14 cellular contexts compared by ENCODE assay signal in genomic region chr2:95277246-95277906, GRCh38. TPM values are rescaled to one million over a fixed set of nuclear protein-coding genes. Genes with fewer than 3 reads are reported as not detected.
DNase-seq lines count a peak whose midpoint lies in the region; ATAC-seq and TF ChIP-seq lines count a peak whose summit lies in the region.
"Had no signal": no experiment of that assay in that cellular context is flagged by ENCODE, and none has a peak within 500 bp of the region (broad histone marks: within the 10 kb centered on the region; RNA-seq: fewer than 3 reads in every experiment).

No MANE protein-coding gene starts in this region.

- intact Hi-C loops in A673 (cut with micrococcal nuclease; ENCODE audit: unreplicated experiment), result no loop called here

- H3K4me3 Mint-ChIP-seq in H9, result no peak overlapping the region
- H3K4me3 Mint-ChIP-seq: CD8-positive, alpha-beta T cell; naive thymus-derived CD8-positive, alpha-beta T cell had no signal

- H3T11ph ChIP-seq in H9 (ENCODE audit: low read length), result no peak overlapping the region

- no peak overlapping the region for H3K4ac ChIP-seq in H9 (ENCODE audit: low read depth, low read length)

- no peak overlapping the region for H2AFZ ChIP-seq in H9 (ENCODE audit: low read length)

- no peak overlapping the region for H3K56ac ChIP-seq in H9 (ENCODE audit: insufficient read length, low read depth, low read length)

- no peaks in the 10 kb centered on the region; the same call in 1 of the 2 replicates for H3K27me3 Mint-ChIP-seq in H9 (ENCODE audit: low read depth)
- H3K27me3 Mint-ChIP-seq: naive thymus-derived CD8-positive, alpha-beta T cell had no signal

- no TSS peak for BruUV-seq in A673 (replicated peaks; lab: Mats Ljungman, UMichigan)

- no peak overlapping the region for H3K4me3 ChIP-seq in A673 (ENCODE audit: low read depth, low read length, poor library complexity, severe bottlenecking)
- H3K4me3 ChIP-seq: tibial artery had no signal

- H3K23ac ChIP-seq in H9 (ENCODE audit: insufficient read length, low read depth, low read length), result no peak overlapping the region

- H3K27ac ChIP-seq in A673 (ENCODE audit: low read depth, low read length, poor library complexity, severe bottlenecking) (no peak overlapping the region), H9 (ENCODE audit: insufficient read length, low read depth, low read length) (no peak overlapping the region), VCaP (peak overlapping the region; percentile 93; the same call in 1 of the 2 replicates), caudate nucleus (ENCODE audit: low read depth, low read length) (no peak overlapping the region)
- H3K27ac ChIP-seq: tibial artery had no signal

- no peak overlapping the region for H2BK20ac ChIP-seq in H9 (ENCODE audit: low read depth, low read length, poor library complexity, severe bottlenecking)

- CTCF ChIA-PET in A673 (lab: Charles Lee), result interaction anchor here (0.6 kb wide), 1 partner anchor 112 kb away, joined by 3 read pairs; no protein-coding TSS in a partner anchor

- no peak overlapping the region for H3K14ac ChIP-seq in H9 (ENCODE audit: insufficient read depth, low read length)

- WGBS in H9 (ENCODE audit: extremely low coverage, insufficient read length, low lambda C conversion rate), result no CpG with 5 or more reads among the region's 11 CpGs

- H2BK15ac ChIP-seq in H9 (ENCODE audit: low read depth, low read length), result no peak overlapping the region

- H3K27me3 ChIP-seq in A673 (replicated peaks; ENCODE audit: insufficient read depth, low read depth, low read length, poor library complexity), result no peaks in the 10 kb centered on the region
- H3K27me3 ChIP-seq in H9 (ENCODE audit: insufficient read depth, low read length), result no peaks in the 10 kb centered on the region
- H3K27me3 ChIP-seq: tibial artery had no signal

- POLR2A ChIA-PET in A673 (lab: Charles Lee; ENCODE audit: low non-redundant PET), result no interaction called here

- ATAC-seq in left lobe of liver, result peak; percentile 53
- no peak for ATAC-seq in GM18505 (IDR thresholded peaks at IDR 0.05; ENCODE audit: unreplicated experiment)
- ATAC-seq: CD8-positive, alpha-beta T cell; naive thymus-derived CD8-positive, alpha-beta T cell had no signal

- H2BK5ac ChIP-seq in H9 (ENCODE audit: insufficient read length, low read length), result no peak overlapping the region

- H3K79me1 ChIP-seq in H9 (ENCODE audit: insufficient read depth, low read depth, low read length, poor library complexity, severe bottlenecking), result no peaks in the 10 kb centered on the region

- H3K36me3 Mint-ChIP-seq in H9 (ENCODE audit: insufficient read depth in 1 of 3, low read depth in 3 of 3), result no peaks in the 10 kb centered on the region; a peak in 1 of 7 replicates
- H3K36me3 Mint-ChIP-seq: CD8-positive, alpha-beta T cell; naive thymus-derived CD8-positive, alpha-beta T cell had no signal

- H3K9ac ChIP-seq in H9 (ENCODE audit: extremely low read depth, insufficient read length, low read length), result no peak overlapping the region

- no peak overlapping the region for H4K5ac ChIP-seq in H9 (ENCODE audit: insufficient read length, low read depth, low read length)

- H4K91ac ChIP-seq in H9 (ENCODE audit: insufficient read length, low read depth, low read length), result no peak overlapping the region

- no peak overlapping the region for H3K27ac Mint-ChIP-seq in H9
- H3K27ac Mint-ChIP-seq: CD8-positive, alpha-beta T cell had no signal

- TF ChIP-seq CTCF in A673 (conservative IDR thresholded peaks at IDR 0.05; ENCODE audit: low read depth, low read length) (no peak), H9 (conservative IDR thresholded peaks at IDR 0.05) (peak; percentile 54), VCaP (conservative IDR thresholded peaks at IDR 0.05) (no peak), GM13976 (IDR thresholded peaks at IDR 0.05; ENCODE audit: borderline replicate concordance, control extremely low read depth, extremely low read depth, insufficient read depth, missing control alignments) (no peak)

- in situ Hi-C loops in GM13976 (cut with MboI; ENCODE audit: low sequenced_read_pairs, unreplicated experiment), result no loop called here

- no peak overlapping the region for H3K4me2 ChIP-seq in H9 (ENCODE audit: insufficient read depth, insufficient read length, low read length)

- H4K20me1 ChIP-seq in H9 (ENCODE audit: control insufficient read depth, insufficient read depth, insufficient read length), result no peaks in the 10 kb centered on the region

- no peak overlapping the region for H2BK120ac ChIP-seq in H9 (ENCODE audit: low read depth, low read length, poor library complexity, severe bottlenecking)

- TF ChIP-seq POLR2A in GM18505 (IDR thresholded peaks at IDR 0.05; ENCODE audit: borderline replicate concordance, extremely low read depth, insufficient read depth, insufficient read length), result no peak

- no peaks in the 10 kb centered on the region for H3K23me2 ChIP-seq in H9 (ENCODE audit: insufficient read length, low read depth, low read length, poor library complexity, severe bottlenecking)

- H2AK5ac ChIP-seq in H9 (ENCODE audit: insufficient read length, low read length), result no peak overlapping the region

- no peak overlapping the region for H3K18ac ChIP-seq in H9 (ENCODE audit: insufficient read length, low read depth, low read length)

- H3K36me3 ChIP-seq in A673 (ENCODE audit: insufficient read depth, low read length, poor library complexity, severe bottlenecking), result no peaks in the 10 kb centered on the region

- peak; percentile 17 for DNase-seq in A673 (ENCODE audit: low spot score)
- DNase-seq in H9, result peak; percentile 74
- no peak for DNase-seq in left lobe of liver (ENCODE audit: low spot score)
- no peak for DNase-seq in GM13976 (ENCODE audit: low spot score)
- DNase-seq in caudate nucleus (lab: John Stamatoyannopoulos, UW), result no peak
- no peak for DNase-seq in NCI-H2029 (lab: John Stamatoyannopoulos, UW)
- DNase-seq: activated CD8-positive, alpha-beta memory T cell treated with anti-CD3 and anti-CD28 coated beads, Interleukin-2, amount 50 U/mL, for 4 hours; CD8-positive, alpha-beta T cell; NCI-H187 treated with DMSO at 0.1 percent for 48 hours; stimulated activated CD4-positive, alpha-beta T cell treated with anti-CD3 and anti-CD28 coated beads, Interleukin-4, amount 100 ng/mL, for 24 hours had no signal

- H3K4me1 Mint-ChIP-seq in H9, result peaks cover 19 to 33% of the 10 kb centered on the region in 2 experiments
- H3K4me1 Mint-ChIP-seq: naive thymus-derived CD8-positive, alpha-beta T cell had no signal

- H3K4me1 ChIP-seq in A673 (ENCODE audit: insufficient read depth, low read length, poor library complexity, severe bottlenecking) (no peaks in the 10 kb centered on the region), H9 (ENCODE audit: insufficient read depth, low read length) (no peaks in the 10 kb centered on the region; the same call in 1 of the 2 replicates)

- H3K9me3 Mint-ChIP-seq in H9, result no peaks in the 10 kb centered on the region
- H3K9me3 Mint-ChIP-seq: CD8-positive, alpha-beta T cell; naive thymus-derived CD8-positive, alpha-beta T cell had no signal

- H3K9me3 ChIP-seq in A673 (ENCODE audit: low read depth, low read length, poor library complexity, severe bottlenecking), result no peaks in the 10 kb centered on the region
- H3K9me3 ChIP-seq in H9 (ENCODE audit: control insufficient read depth, low read depth, low read length), result no peaks in the 10 kb centered on the region
- H3K9me3 ChIP-seq: tibial artery had no signal

- no peak overlapping the region for H4K8ac ChIP-seq in H9 (replicated peaks; ENCODE audit: insufficient read length, low read depth, low read length)

- H2BK12ac ChIP-seq in H9 (ENCODE audit: insufficient read length, low read depth, low read length), result no peak overlapping the region

- no peaks in the 10 kb centered on the region for H3K79me2 ChIP-seq in H9 (ENCODE audit: insufficient read depth, low read length)

RNA-seq across cellular contexts. Expression of gene PROM2, which starts 3.1 kb away (rescaled TPM):
- total RNA-seq in A673 (2021) (1.4 and 1.6 TPM in 2 replicates), H9 (2021) (3.1 and 4.0 TPM in 2 replicates), left lobe of liver (1.1 TPM)

RNA-seq across cellular contexts. Expression of gene KCNIP3, which starts 19.8 kb away (rescaled TPM):
- 0.24 and 0.45 TPM in 2 replicates for total RNA-seq in A673 (2021)
- total RNA-seq in H9 (2021), result 1.5 TPM in 2 replicates
- 1.6 TPM for total RNA-seq in left lobe of liver
- total RNA-seq: CD8-positive, alpha-beta T cell; naive thymus-derived CD8-positive, alpha-beta T cell had no signal

Comparison
In these comparisons a context has a peak if more than half of its experiments do, and no peak if none do; other contexts are left out.
1. DNase-seq: peak in A673 (single experiment) and H9 (single experiment); none in left lobe of liver (single experiment), GM13976 (single experiment), caudate nucleus (0 of 61) and NCI-H2029 (single experiment).